18 cellular contexts compared by ENCODE assay signal in genomic region chr13:91745962-91746361, GRCh38.
DNase-seq lines count a peak whose midpoint lies in the region; TF ChIP-seq lines count a peak whose summit lies in the region.
"Had no signal": no experiment of that assay in that cellular context is flagged by ENCODE, and none has a peak within 500 bp of the region (broad histone marks: within the 10 kb centered on the region; RNA-seq: fewer than 3 reads in every experiment).

No MANE protein-coding gene starts in this region.

- TF ChIP-seq CTCF in neural cell (IDR thresholded peaks at IDR 0.05; ENCODE audit: poor library complexity, severe bottlenecking) (no peak), testis (IDR thresholded peaks at IDR 0.05) (no peak)

- H3K9me3 ChIP-seq in neural cell (ENCODE audit: low read length) (no peaks in the 10 kb centered on the region), testis (no peaks in the 10 kb centered on the region)

- H3K27ac ChIP-seq in neural cell (ENCODE audit: low read length) (no peak overlapping the region), testis (no peak overlapping the region)
- H3K27ac ChIP-seq: C4-2B had no signal

- no peak for TF ChIP-seq EP300 in neural cell (conservative IDR thresholded peaks at IDR 0.05; ENCODE audit: poor library complexity, severe bottlenecking)

- H2AFZ ChIP-seq in neural cell (ENCODE audit: low read depth, low read length) = no peak overlapping the region

- no peaks in the 10 kb centered on the region for H3K9me2 ChIP-seq in neural cell (ENCODE audit: insufficient read depth, low read length)

- DNase-seq in COR-L47 (lab: John Stamatoyannopoulos, UW) = peak; percentile 13
- peak; percentile 46 for DNase-seq in NCI-H1105 treated with DMSO at 0.1 percent for 48 hours (lab: John Stamatoyannopoulos, UW)
- DNase-seq in NCI-H748 treated with DMSO at 0.1 percent for 48 hours (lab: John Stamatoyannopoulos, UW) = peak; percentile 55
- no peak for DNase-seq in testis
- no peak for DNase-seq in DMS79 (lab: John Stamatoyannopoulos, UW)
- no peak for DNase-seq in NCI-H82 treated with DMSO at 0.1 percent for 48 hours (lab: John Stamatoyannopoulos, UW; ENCODE audit: unreplicated experiment)
- DNase-seq: ACHN; GF-D8; H7; NCI-H1694 treated with DMSO at 0.1 percent for 48 hours; NCI-H2107; NCI-H226; NCI-H524; NK-92 treated with Interleukin-12 subunit alpha and Interleukin-12 subunit beta, amount 100 ng/mL, for 24 hours; SHP77 treated with DMSO at 0.1 percent for 48 hours; T-helper 1 cell had no signal

- TF ChIP-seq RAD21 in neural cell (conservative IDR thresholded peaks at IDR 0.05) = no peak

- H3K36me3 ChIP-seq in neural cell (ENCODE audit: insufficient read depth, low read length) (no peaks in the 10 kb centered on the region), testis (ENCODE audit: low read depth, missing control alignments) (no peaks in the 10 kb centered on the region)

- H3K4me1 ChIP-seq in testis = peaks cover 3% of the 10 kb centered on the region

- no peak for TF ChIP-seq POLR2A in testis (IDR thresholded peaks at IDR 0.05)

- H3K4me3 ChIP-seq in neural cell (ENCODE audit: low read length) (no peak overlapping the region), testis (no peak overlapping the region)

- H3K27me3 ChIP-seq in neural cell (ENCODE audit: insufficient read depth, low read depth, low read length) (peaks cover 38% of the 10 kb centered on the region), testis (no peaks in the 10 kb centered on the region)

- no peaks in the 10 kb centered on the region for H3F3A ChIP-seq in neural cell (ENCODE audit: insufficient read depth, low read length, poor library complexity, severe bottlenecking)

- no peaks in the 10 kb centered on the region for H4K20me1 ChIP-seq in neural cell (ENCODE audit: insufficient read depth)

- WGBS in testis, 2 donors = 38 to 51% methylated on average over 3 of the region's 3 CpGs

- intact Hi-C loops in testis (cut with DNase I; ENCODE audit: low total_unique reads) = no loop called here

- H3K9ac ChIP-seq in neural cell (ENCODE audit: low read length) = no peak overlapping the region

- no peak overlapping the region for H3K4me2 ChIP-seq in neural cell (ENCODE audit: low read length)

- H3K79me2 ChIP-seq in neural cell (replicated peaks; ENCODE audit: insufficient read depth, low read length) = no peaks in the 10 kb centered on the region

TF ChIP-seq in neural cell, 6 proteins besides CTCF, POLR2A, EP300 and RAD21:
- TF ChIP-seq POLR2AphosphoS5 (IDR thresholded peaks at IDR 0.05) (peak; percentile 39), REST (IDR thresholded peaks at IDR 0.05; ENCODE audit: borderline replicate concordance) (no peak)

Comparison
In these comparisons a context has a peak if more than half of its experiments do, and no peak if none do; other contexts are left out.
1. DNase-seq: peak in COR-L47 (single experiment), NCI-H1105 treated with DMSO at 0.1 percent for 48 hours (single experiment) and NCI-H748 treated with DMSO at 0.1 percent for 48 hours (single experiment); none in testis (single experiment), DMS79 (single experiment) and NCI-H82 treated with DMSO at 0.1 percent for 48 hours (single experiment).